In genomic region chr5:170184007-170184687, GRCh38 we compare ENCODE assay signal across 9 cellular contexts. TPM values are rescaled to one million over a fixed set of nuclear protein-coding genes. Genes with fewer than 3 reads are reported as not detected.
A peak's percentile ranks its signal among the peaks of the same experiment; 100 is the strongest.
DNase-seq lines count a peak whose midpoint lies in the region; ATAC-seq, FAIRE-seq and TF ChIP-seq lines count a peak whose summit lies in the region.
"Had no signal": no experiment of that assay in that cellular context is flagged by ENCODE, and none has a peak within 500 bp of the region (broad histone marks: within the 10 kb centered on the region; RNA-seq: fewer than 3 reads in every experiment).

No MANE protein-coding gene starts in this region.

- H3K4me3 ChIP-seq in lower lobe of right lung, result no peak overlapping the region
- H3K4me3 ChIP-seq: BLaER1 treated with 17β-estradiol and CSF1 and Interleukin-3, amounts not matched to agents 10 nM and 100 nM had no signal

- no peak overlapping the region for H3K27ac ChIP-seq in lower lobe of right lung
- H3K27ac ChIP-seq: BLaER1 treated with 17β-estradiol and CSF1 and Interleukin-3, amounts not matched to agents 10 nM and 100 nM had no signal

- intact Hi-C loops in lower lobe of right lung (cut with DNase I), result no loop called here

- peaks cover 4% of the 10 kb centered on the region for H3K4me1 ChIP-seq in lower lobe of right lung

- H3K4me3 Mint-ChIP-seq in WTC11, result no peak overlapping the region

- H3K27me3 ChIP-seq in lower lobe of right lung (ENCODE audit: low read depth), result no peaks in the 10 kb centered on the region
- H3K27me3 ChIP-seq: BLaER1 treated with 17β-estradiol and CSF1 and Interleukin-3, amounts not matched to agents 10 nM and 100 nM had no signal

- ATAC-seq in WTC11, result peak; percentile 98
- peak; percentile 87 to 91 for ATAC-seq in lower lobe of right lung

- no peak overlapping the region for H3K27ac Mint-ChIP-seq in WTC11

- peak; percentile 10 for DNase-seq in NCI-H1105 treated with DMSO at 0.1 percent for 48 hours (lab: John Stamatoyannopoulos, UW)
- no peak for DNase-seq in NCI-H1105 (lab: John Stamatoyannopoulos, UW)
- peak; percentile 76 for DNase-seq in H54 (ENCODE audit: insufficient read length, low spot score)
- peak; percentile 65 for DNase-seq in NAMALWA (ENCODE audit: low spot score)
- peak; percentile 94 for DNase-seq in WTC11 (ENCODE audit: low spot score)
- peak; percentile 86 for DNase-seq in ecto neural progenitor cell (ENCODE audit: low spot score)
- DNase-seq in lower lobe of right lung, result peak; percentile 71
- DNase-seq in stimulated activated CD8-positive, alpha-beta memory T cell treated with anti-CD3 and anti-CD28 coated beads, Interleukin-7, amount 100 ng/mL, for 48 hours (ENCODE audit: extremely low read depth in 1 of 2, low read depth in 1 of 2), result peak; percentile 8 to 13

- peaks cover under 1% of the 10 kb centered on the region; the same call in 1 of the 2 replicates for H3K9me3 Mint-ChIP-seq in WTC11

- no peaks in the 10 kb centered on the region for H3K27me3 Mint-ChIP-seq in WTC11 (ENCODE audit: low read depth)

- CTCF ChIA-PET in WTC11 (lab: Charles Lee), result interaction anchor here (0.6 to 3.5 kb wide), 33 partner anchors 9 to 448 kb away, joined by 3 to 38 read pairs (median 5); partner anchors contain the start of gene INSYN2B

- POLR2A ChIA-PET in WTC11 (lab: Charles Lee), result interaction anchor here (1.0 kb wide), 1 partner anchor 74 kb away, joined by 3 read pairs; no protein-coding TSS in a partner anchor

- H3K36me3 ChIP-seq in lower lobe of right lung, result no peaks in the 10 kb centered on the region
- H3K36me3 ChIP-seq: BLaER1 treated with 17β-estradiol and CSF1 and Interleukin-3, amounts not matched to agents 10 nM and 100 nM had no signal

- H3K36me3 Mint-ChIP-seq in WTC11, result no peaks in the 10 kb centered on the region

- FAIRE-seq in H54 (lab: Jason Lieb, UNC), result no peak

- H3K9me3 ChIP-seq in lower lobe of right lung, result no peaks in the 10 kb centered on the region
- H3K9me3 ChIP-seq: BLaER1 treated with 17β-estradiol and CSF1 and Interleukin-3, amounts not matched to agents 10 nM and 100 nM had no signal

- TF ChIP-seq CTCF in WTC11 (IDR thresholded peaks at IDR 0.05), result peak; percentile 67
- peak; percentile 80 for TF ChIP-seq CTCF in lower lobe of right lung (IDR thresholded peaks at IDR 0.05)

- TF ChIP-seq POLR2A in H54 (IDR thresholded peaks at IDR 0.05; ENCODE audit: low read depth, low read length), result no peak

- peaks cover 1% of the 10 kb centered on the region for H3K4me1 Mint-ChIP-seq in WTC11

TF ChIP-seq in WTC11, 78 proteins besides CTCF, POLR2A, EP300 and RAD21:
- no peak for TF ChIP-seq KAT7 (CRISPR knock-in tag; IDR thresholded peaks at IDR 0.05; ENCODE audit: borderline replicate concordance)
- 0 out of 2 replicates have a peak, but pooled peaks have one; percentile 28 for TF ChIP-seq HMGXB4 (CRISPR knock-in tag; IDR thresholded peaks at IDR 0.05)
- TF ChIP-seq MAX (CRISPR knock-in tag; IDR thresholded peaks at IDR 0.05), result peak; percentile 45
- TF ChIP-seq ZNF219 (CRISPR knock-in tag; IDR thresholded peaks at IDR 0.05; ENCODE audit: borderline replicate concordance), result no peak

RNA-seq across cellular contexts. Expression of gene C5orf58, which starts 48.6 kb away (rescaled TPM):
- total RNA-seq in WTC11 (2021) (2.0 to 3.0 TPM (median 2.1 TPM) in 3 replicates), lower lobe of right lung (not detected)
